In genomic region chr4:140105436-140105835, GRCh38 we compare ENCODE assay signal across 23 cellular contexts.
"Had no signal": no experiment of that assay in that cellular context is flagged by ENCODE, and none has a peak within 500 bp of the region (broad histone marks: within the 10 kb centered on the region; RNA-seq: fewer than 3 reads in every experiment).

No MANE protein-coding gene starts in this region.

- H3K27me3 ChIP-seq: MG63, Peyer's patch, SJCRH30 had no signal

- H3K4me1 ChIP-seq: Peyer's patch, SJCRH30 had no signal

- H3K27ac ChIP-seq: Peyer's patch, SJCRH30, SK-N-MC had no signal

- H3K36me3 ChIP-seq: MG63, Peyer's patch, SJCRH30 had no signal

- H3K9me3 ChIP-seq: MG63, Peyer's patch, SJCRH30 had no signal

- H3K4me3 ChIP-seq: MG63, Peyer's patch, SJCRH30, SK-N-MC had no signal

- DNase-seq: IMR-90, Karpas-422, KG1, MG63, NCI-H1092, NCI-H1105 treated with DMSO at 0.1 percent for 48 hours, NCI-H1417 treated with DMSO at 0.1 percent for 48 hours, NCI-H187, NCI-H2029, NCI-H2081 treated with DMSO at 0.1 percent for 48 hours, NCI-H2171, NCI-H226, NCI-H446, NCI-H510A, NCI-H524 treated with DMSO at 0.1 percent for 48 hours, NCI-H69, NCI-H774, Peyer's patch, SHP77 treated with DMSO at 0.1 percent for 48 hours, SJCRH30 had no signal

- ATAC-seq: HepG2, Right ventricle myocardium inferior had no signal
